Comparison of ENCODE assay signal across 9 cellular contexts in genomic region chr14:69132513-69133181, GRCh38. TPM values are rescaled to one million over a fixed set of nuclear protein-coding genes. Genes with fewer than 3 reads are reported as not detected.
DNase-seq lines count a peak whose midpoint lies in the region; ATAC-seq and TF ChIP-seq lines count a peak whose summit lies in the region.
"Had no signal": no experiment of that assay in that cellular context is flagged by ENCODE, and none has a peak within 500 bp of the region (broad histone marks: within the 10 kb centered on the region; RNA-seq: fewer than 3 reads in every experiment).

No MANE protein-coding gene starts in this region.

- no peaks in the 10 kb centered on the region for H3K27me3 Mint-ChIP-seq in activated CD8-positive, alpha-beta T cell treated with anti-CD3 and anti-CD28 coated beads for 36 hours
- H3K27me3 Mint-ChIP-seq: stimulated activated naive B cell treated with anti-CD40 and anti-IgM and Interleukin-4, amounts not matched to agents 10 μg/mL and 1 μg/mL and 100 μg/mL, for 72 hours had no signal

- H3K27ac ChIP-seq in cardiac muscle cell (peak overlapping the region; percentile 32), right atrium auricular region (peak overlapping the region in 1 of 2 donors; percentile 2), stomach (peak overlapping the region in 4 of 5 donors; percentile 11 to 54 (median 23))

- H3K27me3 ChIP-seq in cardiac muscle cell (no peaks in the 10 kb centered on the region), right atrium auricular region (no peaks in the 10 kb centered on the region), stomach (no peaks in the 10 kb centered on the region)

- H3K4me3 Mint-ChIP-seq in activated CD8-positive, alpha-beta T cell treated with anti-CD3 and anti-CD28 coated beads for 36 hours = peak overlapping the region; percentile 28
- H3K4me3 Mint-ChIP-seq: stimulated activated naive B cell treated with anti-CD40 and anti-IgM and Interleukin-4, amounts not matched to agents 10 μg/mL and 1 μg/mL and 100 μg/mL, for 72 hours had no signal

- H3K36me3 ChIP-seq in cardiac muscle cell (no peaks in the 10 kb centered on the region), right atrium auricular region (no peaks in the 10 kb centered on the region), stomach (no peaks in the 10 kb centered on the region)

- H3K9me3 Mint-ChIP-seq in activated CD8-positive, alpha-beta T cell treated with anti-CD3 and anti-CD28 coated beads for 36 hours = no peaks in the 10 kb centered on the region
- H3K9me3 Mint-ChIP-seq: stimulated activated naive B cell treated with anti-CD40 and anti-IgM and Interleukin-4, amounts not matched to agents 10 μg/mL and 1 μg/mL and 100 μg/mL, for 72 hours had no signal

- CTCF ChIA-PET in activated CD8-positive, alpha-beta T cell treated with anti-CD3 and anti-CD28 coated beads for 36 hours (lab: Charles Lee) = interaction anchor here (1.0 to 14.3 kb wide), 7 partner anchors 17 to 327 kb away, joined by 3 to 218 read pairs (median 6); partner anchors contain the start of gene DCAF5

- DNase-seq in cardiac muscle cell (ENCODE audit: low read depth in 1 of 2, low spot score in 1 of 2) = peak in 1 of 2 donors; percentile 10
- DNase-seq in right atrium auricular region (ENCODE audit: low spot score) = no peak
- DNase-seq in activated CD8-positive, alpha-beta T cell treated with anti-CD3 and anti-CD28 coated beads for 36 hours = no peak
- peak; percentile 76 for DNase-seq in iris pigment epithelial cell (ENCODE audit: low read depth)
- no peak for DNase-seq in stomach
- DNase-seq in COLO829 (ENCODE audit: low spot score) = no peak
- DNase-seq: stimulated activated naive B cell treated with anti-CD40 and anti-IgM and Interleukin-4, amounts not matched to agents 10 μg/mL and 1 μg/mL and 100 μg/mL, for 72 hours had no signal

- H3K9me3 ChIP-seq in cardiac muscle cell (ENCODE audit: low read depth) = no peaks in the 10 kb centered on the region
- H3K9me3 ChIP-seq in right atrium auricular region = no peaks in the 10 kb centered on the region
- H3K9me3 ChIP-seq in stomach = no peaks in the 10 kb centered on the region

- POLR2A ChIA-PET in activated CD8-positive, alpha-beta T cell treated with anti-CD3 and anti-CD28 coated beads for 36 hours (lab: Charles Lee) = interaction anchor here (0.6 to 4.3 kb wide), 6 partner anchors 11 to 304 kb away, joined by 3 to 27 read pairs (median 4); partner anchors contain the start of genes DCAF5 and EXD2

- H3K36me3 Mint-ChIP-seq in activated CD8-positive, alpha-beta T cell treated with anti-CD3 and anti-CD28 coated beads for 36 hours (ENCODE audit: low read depth) = peaks cover 9% of the 10 kb centered on the region

- WGBS in stomach, 5 donors = 27 to 59% (median 40%) methylated on average over 4 of the region's 4 CpGs

- no peak for ATAC-seq in activated CD8-positive, alpha-beta T cell treated with anti-CD3 and anti-CD28 coated beads for 36 hours
- ATAC-seq in GM18498 (IDR thresholded peaks at IDR 0.05; ENCODE audit: unreplicated experiment) (no peak), HG02763 (IDR thresholded peaks at IDR 0.05; ENCODE audit: unreplicated experiment) (no peak)
- ATAC-seq: stimulated activated naive B cell treated with anti-CD40 and anti-IgM and Interleukin-4, amounts not matched to agents 10 μg/mL and 1 μg/mL and 100 μg/mL, for 72 hours had no signal

- peak overlapping the region; percentile 97 for H3K27ac Mint-ChIP-seq in activated CD8-positive, alpha-beta T cell treated with anti-CD3 and anti-CD28 coated beads for 36 hours
- H3K27ac Mint-ChIP-seq: stimulated activated naive B cell treated with anti-CD40 and anti-IgM and Interleukin-4, amounts not matched to agents 10 μg/mL and 1 μg/mL and 100 μg/mL, for 72 hours had no signal

- no peak for TF ChIP-seq EP300 in stomach (IDR thresholded peaks at IDR 0.05)

- intact Hi-C loops in activated CD8-positive, alpha-beta T cell treated with anti-CD3 and anti-CD28 coated beads for 36 hours (cut with micrococcal nuclease) = loop anchor here (5.0 kb wide), 1 partner anchor 60 kb away; the partner anchor contains the start of gene EXD2
- intact Hi-C loops in stomach (cut with DNase I; ENCODE audit: low total_unique reads) = no loop called here

- H3K4me1 Mint-ChIP-seq in activated CD8-positive, alpha-beta T cell treated with anti-CD3 and anti-CD28 coated beads for 36 hours (ENCODE audit: low read depth) = peaks cover 81% of the 10 kb centered on the region

- H3K4me1 ChIP-seq in cardiac muscle cell (ENCODE audit: low read depth) (peaks cover 29% of the 10 kb centered on the region), right atrium auricular region (peaks cover 0 to 56% of the 10 kb centered on the region in 2 donors), stomach (peaks cover 27 to 82% (median 54%) of the 10 kb centered on the region in 4 donors)

- no peak overlapping the region for H3K4me3 ChIP-seq in cardiac muscle cell
- no peak overlapping the region for H3K4me3 ChIP-seq in right atrium auricular region
- H3K4me3 ChIP-seq in stomach = no peak overlapping the region

- no peak for TF ChIP-seq POLR2A in stomach (IDR thresholded peaks at IDR 0.05)

- TF ChIP-seq CTCF in cardiac muscle cell (IDR thresholded peaks at IDR 0.05; ENCODE audit: low read depth, low read length) (no peak), right atrium auricular region (IDR thresholded peaks at IDR 0.05) (no peak), stomach (IDR thresholded peaks at IDR 0.05) (no peak)
- TF ChIP-seq CTCF in activated CD8-positive, alpha-beta T cell treated with anti-CD3 and anti-CD28 coated beads for 36 hours (IDR thresholded peaks at IDR 0.05) = no peak

RNA-seq across cellular contexts. Expression of gene DCAF5, which starts 20.3 kb away (rescaled TPM):
- total RNA-seq in cardiac muscle cell = 48.7 and 50.0 TPM in 2 replicates
- polyA plus RNA-seq in cardiac muscle cell = 58.2 and 73.3 TPM in 2 replicates
- 10 to 100 TPM; 33.1 to 38.8 TPM for total RNA-seq in right atrium auricular region
- 10 to 100 TPM; 34.3 to 36.5 TPM for total RNA-seq in activated CD8-positive, alpha-beta T cell treated with anti-CD3 and anti-CD28 coated beads for 36 hours
- total RNA-seq in stomach = 10 to 100 TPM; 24.3 to 80.5 (median 43.3) TPM
- polyA plus RNA-seq in stomach = 10 to 100 TPM; 13.9 to 16.2 (median 16.2) TPM

RNA-seq across cellular contexts. Expression of gene EXD2, which starts 58.7 kb away (rescaled TPM):
- total RNA-seq in cardiac muscle cell (18.7 and 21.4 TPM in 2 replicates), right atrium auricular region (10 to 100 TPM; 14.6 to 16.7 TPM), stomach (10 to 100 TPM in 3 of 5 donors, 1 to 10 TPM in 2; 8.0 to 25.4 (median 14.7) TPM)
- polyA plus RNA-seq in cardiac muscle cell (20.3 and 28.7 TPM in 2 replicates), stomach (1 to 10 TPM; 3.4 to 9.5 (median 4.9) TPM)
- total RNA-seq in activated CD8-positive, alpha-beta T cell treated with anti-CD3 and anti-CD28 coated beads for 36 hours = 10 to 100 TPM in 1 of 2 experiments, 1 to 10 TPM in 1; 9.4 to 10.7 TPM
